In the genomic region with DNA sequence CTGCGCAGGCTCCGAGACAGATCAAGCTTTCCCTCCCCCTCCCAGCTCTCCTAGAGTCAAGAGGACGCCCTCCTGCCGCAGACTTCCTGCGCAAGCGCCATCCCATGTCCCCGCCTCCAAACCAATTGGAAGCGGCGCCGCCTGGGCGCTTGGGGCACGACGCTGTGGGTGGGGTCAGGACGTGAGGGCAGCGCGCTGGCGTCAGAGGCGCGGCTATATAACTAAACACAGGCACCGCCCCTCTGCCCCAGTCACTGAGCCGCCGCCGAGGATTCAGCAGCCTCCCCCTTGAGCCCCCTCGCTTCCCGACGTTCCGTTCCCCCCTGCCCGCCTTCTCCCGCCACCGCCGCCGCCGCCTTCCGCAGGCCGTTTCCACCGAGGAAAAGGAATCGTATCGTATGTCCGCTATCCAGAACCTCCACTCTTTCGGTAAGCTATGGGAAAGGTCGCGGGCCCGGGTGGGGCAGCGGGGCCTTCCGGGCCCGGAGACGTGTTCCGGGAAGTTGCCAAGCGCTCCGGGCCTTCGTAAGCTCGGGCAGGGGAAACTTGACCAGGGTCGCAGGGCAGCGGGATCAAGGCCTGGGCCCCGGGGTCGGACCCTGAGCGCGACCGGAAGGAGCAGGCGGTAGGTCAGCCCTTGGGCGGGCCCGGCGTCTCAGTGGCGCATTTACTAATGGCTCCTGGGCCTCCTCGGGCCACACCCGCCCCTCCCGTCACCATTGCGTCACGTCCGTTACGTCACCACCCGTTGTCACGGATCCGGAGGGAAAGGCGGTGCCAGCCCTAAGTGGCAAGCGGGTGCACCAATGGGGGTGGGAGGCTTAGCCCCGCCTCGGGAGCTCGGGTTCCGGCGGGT, we compare ENCODE assay signal across 1 cellular context.
TF ChIP-seq lines count a peak whose summit lies in the region.

A gene (plus strand): TSS at position 245 of the 856 bp plus-strand sequence. CDS start 154 bp downstream, at position 399.

TF ChIP-seq in K562, 482 proteins besides CTCF, POLR2A, EP300 and RAD21 (continued from another document and continues in another):
- TF ChIP-seq HNRNPK (IDR thresholded peaks at IDR 0.05; ENCODE audit: low read depth, low read length, poor library complexity, severe bottlenecking) (peak; percentile 51), ZNF589 (CRISPR knock-in tag; IDR thresholded peaks at IDR 0.05; ENCODE audit: low read depth) (peak; percentile 91; the same call in 1 of the 2 replicates), TOE1 (IDR thresholded peaks at IDR 0.05; ENCODE audit: borderline replicate concordance) (peak; percentile 82; the same call in 1 of the 2 replicates), TOE1 (CRISPR knock-in tag; IDR thresholded peaks at IDR 0.05; ENCODE audit: borderline replicate concordance, low read depth) (peak; percentile 86; the same call in 1 of the 2 replicates), ZNF3 (CRISPR knock-in tag; IDR thresholded peaks at IDR 0.05) (no peak), TSC22D4 (tag; IDR thresholded peaks at IDR 0.05) (no peak), SRSF1 (IDR thresholded peaks at IDR 0.05; ENCODE audit: low read depth, low read length) (peak; percentile 97), SMAD3 (CRISPR knock-in tag; conservative IDR thresholded peaks at IDR 0.05) (peak; percentile 90), BRD4 (IDR thresholded peaks at IDR 0.05) (peak; percentile 99), ZEB2 (IDR thresholded peaks at IDR 0.05) (no peak), FOXM1 (IDR thresholded peaks at IDR 0.05; ENCODE audit: low read depth) (no peak), FOXM1 (CRISPR knock-in tag; IDR thresholded peaks at IDR 0.05; ENCODE audit: low read depth) (no peak; the same call in 1 of the 2 replicates), CREB1 (IDR thresholded peaks at IDR 0.05) (peak; percentile 98), CREB1 (CRISPR knock-in tag; IDR thresholded peaks at IDR 0.05) (peak; percentile 96), RUNX1 (IDR thresholded peaks at IDR 0.05; ENCODE audit: low read depth) (peak; percentile 30; the same call in 1 of the 2 replicates), ZNF75A (CRISPR knock-in tag; IDR thresholded peaks at IDR 0.05) (peak; percentile 35; the same call in 1 of the 2 replicates), SETDB1 (IDR thresholded peaks at IDR 0.05; ENCODE audit: low read length) (no peak), POLR3A (IDR thresholded peaks at IDR 0.05; ENCODE audit: borderline replicate concordance, extremely low read depth, insufficient read depth, insufficient read length) (no peak), HDAC3 (IDR thresholded peaks at IDR 0.05; ENCODE audit: borderline replicate concordance, partially characterized antibody) (no peak), NCOA4 (IDR thresholded peaks at IDR 0.05; ENCODE audit: partially characterized antibody) (no peak), MAFK (IDR thresholded peaks at IDR 0.05; ENCODE audit: low read length) (no peak)
- TF ChIP-seq, protein P1, sequence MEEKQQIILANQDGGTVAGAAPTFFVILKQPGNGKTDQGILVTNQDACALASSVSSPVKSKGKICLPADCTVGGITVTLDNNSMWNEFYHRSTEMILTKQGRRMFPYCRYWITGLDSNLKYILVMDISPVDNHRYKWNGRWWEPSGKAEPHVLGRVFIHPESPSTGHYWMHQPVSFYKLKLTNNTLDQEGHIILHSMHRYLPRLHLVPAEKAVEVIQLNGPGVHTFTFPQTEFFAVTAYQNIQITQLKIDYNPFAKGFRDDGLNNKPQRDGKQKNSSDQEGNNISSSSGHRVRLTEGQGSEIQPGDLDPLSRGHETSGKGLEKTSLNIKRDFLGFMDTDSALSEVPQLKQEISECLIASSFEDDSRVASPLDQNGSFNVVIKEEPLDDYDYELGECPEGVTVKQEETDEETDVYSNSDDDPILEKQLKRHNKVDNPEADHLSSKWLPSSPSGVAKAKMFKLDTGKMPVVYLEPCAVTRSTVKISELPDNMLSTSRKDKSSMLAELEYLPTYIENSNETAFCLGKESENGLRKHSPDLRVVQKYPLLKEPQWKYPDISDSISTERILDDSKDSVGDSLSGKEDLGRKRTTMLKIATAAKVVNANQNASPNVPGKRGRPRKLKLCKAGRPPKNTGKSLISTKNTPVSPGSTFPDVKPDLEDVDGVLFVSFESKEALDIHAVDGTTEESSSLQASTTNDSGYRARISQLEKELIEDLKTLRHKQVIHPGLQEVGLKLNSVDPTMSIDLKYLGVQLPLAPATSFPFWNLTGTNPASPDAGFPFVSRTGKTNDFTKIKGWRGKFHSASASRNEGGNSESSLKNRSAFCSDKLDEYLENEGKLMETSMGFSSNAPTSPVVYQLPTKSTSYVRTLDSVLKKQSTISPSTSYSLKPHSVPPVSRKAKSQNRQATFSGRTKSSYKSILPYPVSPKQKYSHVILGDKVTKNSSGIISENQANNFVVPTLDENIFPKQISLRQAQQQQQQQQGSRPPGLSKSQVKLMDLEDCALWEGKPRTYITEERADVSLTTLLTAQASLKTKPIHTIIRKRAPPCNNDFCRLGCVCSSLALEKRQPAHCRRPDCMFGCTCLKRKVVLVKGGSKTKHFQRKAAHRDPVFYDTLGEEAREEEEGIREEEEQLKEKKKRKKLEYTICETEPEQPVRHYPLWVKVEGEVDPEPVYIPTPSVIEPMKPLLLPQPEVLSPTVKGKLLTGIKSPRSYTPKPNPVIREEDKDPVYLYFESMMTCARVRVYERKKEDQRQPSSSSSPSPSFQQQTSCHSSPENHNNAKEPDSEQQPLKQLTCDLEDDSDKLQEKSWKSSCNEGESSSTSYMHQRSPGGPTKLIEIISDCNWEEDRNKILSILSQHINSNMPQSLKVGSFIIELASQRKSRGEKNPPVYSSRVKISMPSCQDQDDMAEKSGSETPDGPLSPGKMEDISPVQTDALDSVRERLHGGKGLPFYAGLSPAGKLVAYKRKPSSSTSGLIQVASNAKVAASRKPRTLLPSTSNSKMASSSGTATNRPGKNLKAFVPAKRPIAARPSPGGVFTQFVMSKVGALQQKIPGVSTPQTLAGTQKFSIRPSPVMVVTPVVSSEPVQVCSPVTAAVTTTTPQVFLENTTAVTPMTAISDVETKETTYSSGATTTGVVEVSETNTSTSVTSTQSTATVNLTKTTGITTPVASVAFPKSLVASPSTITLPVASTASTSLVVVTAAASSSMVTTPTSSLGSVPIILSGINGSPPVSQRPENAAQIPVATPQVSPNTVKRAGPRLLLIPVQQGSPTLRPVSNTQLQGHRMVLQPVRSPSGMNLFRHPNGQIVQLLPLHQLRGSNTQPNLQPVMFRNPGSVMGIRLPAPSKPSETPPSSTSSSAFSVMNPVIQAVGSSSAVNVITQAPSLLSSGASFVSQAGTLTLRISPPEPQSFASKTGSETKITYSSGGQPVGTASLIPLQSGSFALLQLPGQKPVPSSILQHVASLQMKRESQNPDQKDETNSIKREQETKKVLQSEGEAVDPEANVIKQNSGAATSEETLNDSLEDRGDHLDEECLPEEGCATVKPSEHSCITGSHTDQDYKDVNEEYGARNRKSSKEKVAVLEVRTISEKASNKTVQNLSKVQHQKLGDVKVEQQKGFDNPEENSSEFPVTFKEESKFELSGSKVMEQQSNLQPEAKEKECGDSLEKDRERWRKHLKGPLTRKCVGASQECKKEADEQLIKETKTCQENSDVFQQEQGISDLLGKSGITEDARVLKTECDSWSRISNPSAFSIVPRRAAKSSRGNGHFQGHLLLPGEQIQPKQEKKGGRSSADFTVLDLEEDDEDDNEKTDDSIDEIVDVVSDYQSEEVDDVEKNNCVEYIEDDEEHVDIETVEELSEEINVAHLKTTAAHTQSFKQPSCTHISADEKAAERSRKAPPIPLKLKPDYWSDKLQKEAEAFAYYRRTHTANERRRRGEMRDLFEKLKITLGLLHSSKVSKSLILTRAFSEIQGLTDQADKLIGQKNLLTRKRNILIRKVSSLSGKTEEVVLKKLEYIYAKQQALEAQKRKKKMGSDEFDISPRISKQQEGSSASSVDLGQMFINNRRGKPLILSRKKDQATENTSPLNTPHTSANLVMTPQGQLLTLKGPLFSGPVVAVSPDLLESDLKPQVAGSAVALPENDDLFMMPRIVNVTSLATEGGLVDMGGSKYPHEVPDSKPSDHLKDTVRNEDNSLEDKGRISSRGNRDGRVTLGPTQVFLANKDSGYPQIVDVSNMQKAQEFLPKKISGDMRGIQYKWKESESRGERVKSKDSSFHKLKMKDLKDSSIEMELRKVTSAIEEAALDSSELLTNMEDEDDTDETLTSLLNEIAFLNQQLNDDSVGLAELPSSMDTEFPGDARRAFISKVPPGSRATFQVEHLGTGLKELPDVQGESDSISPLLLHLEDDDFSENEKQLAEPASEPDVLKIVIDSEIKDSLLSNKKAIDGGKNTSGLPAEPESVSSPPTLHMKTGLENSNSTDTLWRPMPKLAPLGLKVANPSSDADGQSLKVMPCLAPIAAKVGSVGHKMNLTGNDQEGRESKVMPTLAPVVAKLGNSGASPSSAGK (IDR thresholded peaks at IDR 0.05), result no peak; the same call in 1 of the 2 replicates
- TF ChIP-seq, protein P2, sequence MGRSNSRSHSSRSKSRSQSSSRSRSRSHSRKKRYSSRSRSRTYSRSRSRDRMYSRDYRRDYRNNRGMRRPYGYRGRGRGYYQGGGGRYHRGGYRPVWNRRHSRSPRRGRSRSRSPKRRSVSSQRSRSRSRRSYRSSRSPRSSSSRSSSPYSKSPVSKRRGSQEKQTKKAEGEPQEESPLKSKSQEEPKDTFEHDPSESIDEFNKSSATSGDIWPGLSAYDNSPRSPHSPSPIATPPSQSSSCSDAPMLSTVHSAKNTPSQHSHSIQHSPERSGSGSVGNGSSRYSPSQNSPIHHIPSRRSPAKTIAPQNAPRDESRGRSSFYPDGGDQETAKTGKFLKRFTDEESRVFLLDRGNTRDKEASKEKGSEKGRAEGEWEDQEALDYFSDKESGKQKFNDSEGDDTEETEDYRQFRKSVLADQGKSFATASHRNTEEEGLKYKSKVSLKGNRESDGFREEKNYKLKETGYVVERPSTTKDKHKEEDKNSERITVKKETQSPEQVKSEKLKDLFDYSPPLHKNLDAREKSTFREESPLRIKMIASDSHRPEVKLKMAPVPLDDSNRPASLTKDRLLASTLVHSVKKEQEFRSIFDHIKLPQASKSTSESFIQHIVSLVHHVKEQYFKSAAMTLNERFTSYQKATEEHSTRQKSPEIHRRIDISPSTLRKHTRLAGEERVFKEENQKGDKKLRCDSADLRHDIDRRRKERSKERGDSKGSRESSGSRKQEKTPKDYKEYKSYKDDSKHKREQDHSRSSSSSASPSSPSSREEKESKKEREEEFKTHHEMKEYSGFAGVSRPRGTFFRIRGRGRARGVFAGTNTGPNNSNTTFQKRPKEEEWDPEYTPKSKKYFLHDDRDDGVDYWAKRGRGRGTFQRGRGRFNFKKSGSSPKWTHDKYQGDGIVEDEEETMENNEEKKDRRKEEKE (IDR thresholded peaks at IDR 0.05; ENCODE audit: borderline replicate concordance in 1 of 2, control insufficient read depth in 1 of 2, low read depth in 2 of 2, low read length in 1 of 2), result peak in 1 of 2 experiments; percentile 82; a peak in 2 of 4 replicates
- TF ChIP-seq, protein P3, sequence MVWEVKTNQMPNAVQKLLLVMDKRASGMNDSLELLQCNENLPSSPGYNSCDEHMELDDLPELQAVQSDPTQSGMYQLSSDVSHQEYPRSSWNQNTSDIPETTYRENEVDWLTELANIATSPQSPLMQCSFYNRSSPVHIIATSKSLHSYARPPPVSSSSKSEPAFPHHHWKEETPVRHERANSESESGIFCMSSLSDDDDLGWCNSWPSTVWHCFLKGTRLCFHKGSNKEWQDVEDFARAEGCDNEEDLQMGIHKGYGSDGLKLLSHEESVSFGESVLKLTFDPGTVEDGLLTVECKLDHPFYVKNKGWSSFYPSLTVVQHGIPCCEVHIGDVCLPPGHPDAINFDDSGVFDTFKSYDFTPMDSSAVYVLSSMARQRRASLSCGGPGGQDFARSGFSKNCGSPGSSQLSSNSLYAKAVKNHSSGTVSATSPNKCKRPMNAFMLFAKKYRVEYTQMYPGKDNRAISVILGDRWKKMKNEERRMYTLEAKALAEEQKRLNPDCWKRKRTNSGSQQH (CRISPR knock-in tag; IDR thresholded peaks at IDR 0.05), result peak; percentile 93
- TF ChIP-seq, protein P4, sequence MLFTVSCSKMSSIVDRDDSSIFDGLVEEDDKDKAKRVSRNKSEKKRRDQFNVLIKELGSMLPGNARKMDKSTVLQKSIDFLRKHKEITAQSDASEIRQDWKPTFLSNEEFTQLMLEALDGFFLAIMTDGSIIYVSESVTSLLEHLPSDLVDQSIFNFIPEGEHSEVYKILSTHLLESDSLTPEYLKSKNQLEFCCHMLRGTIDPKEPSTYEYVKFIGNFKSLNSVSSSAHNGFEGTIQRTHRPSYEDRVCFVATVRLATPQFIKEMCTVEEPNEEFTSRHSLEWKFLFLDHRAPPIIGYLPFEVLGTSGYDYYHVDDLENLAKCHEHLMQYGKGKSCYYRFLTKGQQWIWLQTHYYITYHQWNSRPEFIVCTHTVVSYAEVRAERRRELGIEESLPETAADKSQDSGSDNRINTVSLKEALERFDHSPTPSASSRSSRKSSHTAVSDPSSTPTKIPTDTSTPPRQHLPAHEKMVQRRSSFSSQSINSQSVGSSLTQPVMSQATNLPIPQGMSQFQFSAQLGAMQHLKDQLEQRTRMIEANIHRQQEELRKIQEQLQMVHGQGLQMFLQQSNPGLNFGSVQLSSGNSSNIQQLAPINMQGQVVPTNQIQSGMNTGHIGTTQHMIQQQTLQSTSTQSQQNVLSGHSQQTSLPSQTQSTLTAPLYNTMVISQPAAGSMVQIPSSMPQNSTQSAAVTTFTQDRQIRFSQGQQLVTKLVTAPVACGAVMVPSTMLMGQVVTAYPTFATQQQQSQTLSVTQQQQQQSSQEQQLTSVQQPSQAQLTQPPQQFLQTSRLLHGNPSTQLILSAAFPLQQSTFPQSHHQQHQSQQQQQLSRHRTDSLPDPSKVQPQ (CRISPR knock-in tag; IDR thresholded peaks at IDR 0.05; ENCODE audit: borderline replicate concordance), result 0 out of 2 replicates have a peak, but pooled peaks have one; percentile 38
- TF ChIP-seq, protein P5, sequence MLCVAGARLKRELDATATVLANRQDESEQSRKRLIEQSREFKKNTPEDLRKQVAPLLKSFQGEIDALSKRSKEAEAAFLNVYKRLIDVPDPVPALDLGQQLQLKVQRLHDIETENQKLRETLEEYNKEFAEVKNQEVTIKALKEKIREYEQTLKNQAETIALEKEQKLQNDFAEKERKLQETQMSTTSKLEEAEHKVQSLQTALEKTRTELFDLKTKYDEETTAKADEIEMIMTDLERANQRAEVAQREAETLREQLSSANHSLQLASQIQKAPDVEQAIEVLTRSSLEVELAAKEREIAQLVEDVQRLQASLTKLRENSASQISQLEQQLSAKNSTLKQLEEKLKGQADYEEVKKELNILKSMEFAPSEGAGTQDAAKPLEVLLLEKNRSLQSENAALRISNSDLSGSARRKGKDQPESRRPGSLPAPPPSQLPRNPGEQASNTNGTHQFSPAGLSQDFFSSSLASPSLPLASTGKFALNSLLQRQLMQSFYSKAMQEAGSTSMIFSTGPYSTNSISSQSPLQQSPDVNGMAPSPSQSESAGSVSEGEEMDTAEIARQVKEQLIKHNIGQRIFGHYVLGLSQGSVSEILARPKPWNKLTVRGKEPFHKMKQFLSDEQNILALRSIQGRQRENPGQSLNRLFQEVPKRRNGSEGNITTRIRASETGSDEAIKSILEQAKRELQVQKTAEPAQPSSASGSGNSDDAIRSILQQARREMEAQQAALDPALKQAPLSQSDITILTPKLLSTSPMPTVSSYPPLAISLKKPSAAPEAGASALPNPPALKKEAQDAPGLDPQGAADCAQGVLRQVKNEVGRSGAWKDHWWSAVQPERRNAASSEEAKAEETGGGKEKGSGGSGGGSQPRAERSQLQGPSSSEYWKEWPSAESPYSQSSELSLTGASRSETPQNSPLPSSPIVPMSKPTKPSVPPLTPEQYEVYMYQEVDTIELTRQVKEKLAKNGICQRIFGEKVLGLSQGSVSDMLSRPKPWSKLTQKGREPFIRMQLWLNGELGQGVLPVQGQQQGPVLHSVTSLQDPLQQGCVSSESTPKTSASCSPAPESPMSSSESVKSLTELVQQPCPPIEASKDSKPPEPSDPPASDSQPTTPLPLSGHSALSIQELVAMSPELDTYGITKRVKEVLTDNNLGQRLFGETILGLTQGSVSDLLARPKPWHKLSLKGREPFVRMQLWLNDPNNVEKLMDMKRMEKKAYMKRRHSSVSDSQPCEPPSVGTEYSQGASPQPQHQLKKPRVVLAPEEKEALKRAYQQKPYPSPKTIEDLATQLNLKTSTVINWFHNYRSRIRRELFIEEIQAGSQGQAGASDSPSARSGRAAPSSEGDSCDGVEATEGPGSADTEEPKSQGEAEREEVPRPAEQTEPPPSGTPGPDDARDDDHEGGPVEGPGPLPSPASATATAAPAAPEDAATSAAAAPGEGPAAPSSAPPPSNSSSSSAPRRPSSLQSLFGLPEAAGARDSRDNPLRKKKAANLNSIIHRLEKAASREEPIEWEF (CRISPR knock-in tag; IDR thresholded peaks at IDR 0.05), result no peak
